23 cellular contexts compared by ENCODE assay signal in genomic region chr3:67228136-67228535, GRCh38.
"Had no signal": no experiment of that assay in that cellular context is flagged by ENCODE, and none has a peak within 500 bp of the region (broad histone marks: within the 10 kb centered on the region; RNA-seq: fewer than 3 reads in every experiment).

No MANE protein-coding gene starts in this region.

- H3K4me2 ChIP-seq: neural progenitor cell, smooth muscle cell had no signal

- H3K4me1 ChIP-seq: left ventricle myocardium inferior, neural progenitor cell, right atrium auricular region, right lobe of liver, tibial nerve, upper lobe of left lung, vagina had no signal

- H3K27ac ChIP-seq: left ventricle myocardium inferior, neural progenitor cell, neutrophil, right atrium auricular region, right lobe of liver, tibial nerve, upper lobe of left lung, vagina had no signal

- H3K27me3 ChIP-seq: neural progenitor cell, neutrophil, right atrium auricular region, right lobe of liver, tibial nerve, upper lobe of left lung, vagina had no signal

- H3K36me3 ChIP-seq: left ventricle myocardium inferior, neural progenitor cell, neutrophil, right atrium auricular region, right lobe of liver, tibial nerve, upper lobe of left lung, vagina had no signal

- H3K4me3 ChIP-seq: left ventricle myocardium inferior, lung, neural progenitor cell, right atrium auricular region, right lobe of liver, smooth muscle cell, tibial nerve, upper lobe of left lung, vagina had no signal

- H3K9ac ChIP-seq: neural progenitor cell had no signal

- H3K9me3 ChIP-seq: left ventricle myocardium inferior, neutrophil, right atrium auricular region, right lobe of liver, tibial nerve, upper lobe of left lung, vagina had no signal

- DNase-seq: islet precursor cell; left ventricle myocardium inferior; mesendoderm; naive B cell; natural killer cell; nephron progenitor cell; occipital lobe; right lobe of liver; stimulated activated CD4-positive, alpha-beta T cell treated with anti-CD3 and anti-CD28 coated beads, Interleukin-1b, Interleukin-23, amount 100 ng/mL, for 48 hours; stimulated activated CD4-positive, alpha-beta T cell treated with anti-CD3 and anti-CD28 coated beads, Interleukin-2, amount 100 ng/mL, for 48 hours; stimulated activated CD4-positive, alpha-beta T cell treated with anti-CD3 and anti-CD28 coated beads, Interleukin-4, amount 100 ng/mL, for 4 hours; stimulated activated CD8-positive, alpha-beta memory T cell treated with anti-CD3 and anti-CD28 coated beads, Interleukin-4, amount 100 ng/mL, for 48 hours; stimulated activated naive CD4-positive, alpha-beta T cell treated with Interleukin-2 at 50 U/mL for 16 hours; stimulated activated naive CD8-positive, alpha-beta T cell treated with anti-CD3 and anti-CD28 coated beads, Interleukin-15, amount 100 ng/mL, for 72 hours; substantia nigra; upper lobe of left lung had no signal

- H2AFZ ChIP-seq: neural progenitor cell had no signal
